8 cellular contexts compared by ENCODE assay signal in the genomic region with DNA sequence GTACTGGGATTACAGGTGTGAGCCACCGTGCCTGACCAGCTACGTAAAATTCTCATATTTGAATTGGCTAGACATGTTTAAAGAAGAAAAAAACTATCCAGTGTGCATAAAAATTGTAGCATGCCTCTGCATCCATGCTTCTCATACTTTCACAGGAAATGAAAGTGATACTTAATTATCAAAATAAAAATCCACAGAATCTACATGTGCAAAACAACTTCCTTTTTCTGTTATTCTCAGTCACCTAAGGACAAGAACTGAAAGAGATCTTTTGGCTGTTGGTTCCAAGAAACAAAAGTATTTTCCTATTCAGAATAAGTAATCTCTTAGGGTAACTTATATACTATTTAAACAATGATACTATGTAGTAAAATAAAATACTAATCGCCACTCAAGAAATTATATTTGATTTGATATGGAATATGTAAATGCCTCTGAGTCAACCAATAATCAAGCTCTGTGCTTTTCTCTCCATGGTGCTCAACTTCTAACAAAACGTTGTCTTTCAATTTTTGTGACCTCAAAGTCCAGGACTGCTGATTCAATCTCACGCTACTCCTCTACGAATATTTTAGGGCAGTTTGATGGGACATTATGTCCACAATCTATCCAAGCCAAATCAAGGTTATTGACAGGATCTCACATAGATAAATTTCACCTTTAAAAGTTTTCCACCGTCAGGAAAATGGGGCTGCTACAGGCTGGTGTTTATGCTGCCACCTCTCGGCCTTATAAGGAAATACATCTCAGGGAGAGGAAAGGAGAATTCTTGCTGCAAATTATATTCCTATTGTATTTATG.
DNase-seq lines count a peak whose midpoint lies in the region; ATAC-seq and TF ChIP-seq lines count a peak whose summit lies in the region.

No MANE protein-coding gene starts in this region.

- no peaks in the 10 kb centered on the region for H3K27me3 ChIP-seq in ACC112 (ENCODE audit: insufficient read depth, low read length)
- no peaks in the 10 kb centered on the region for H3K27me3 ChIP-seq in hepatocyte
- H3K27me3 ChIP-seq in testis = no peaks in the 10 kb centered on the region

- no peaks in the 10 kb centered on the region for H3K9me2 ChIP-seq in hepatocyte (replicated peaks; ENCODE audit: insufficient read depth)

- no peak for ATAC-seq in activated T-helper 17 cell treated with anti-CD3 and anti-CD28 coated beads, Interleukin-2, amount 50 U/mL, for 72 hours (replicated peaks)
- no peak for ATAC-seq in GM19035 (IDR thresholded peaks at IDR 0.05; ENCODE audit: unreplicated experiment)

- no peak for TF ChIP-seq POLR2A in testis (IDR thresholded peaks at IDR 0.05)

- H3K27me3 Mint-ChIP-seq in activated T-helper 17 cell treated with anti-CD3 and anti-CD28 coated beads, Interleukin-2, amount 50 U/mL, for 72 hours = peaks cover under 1% of the 10 kb centered on the region

- no peaks in the 10 kb centered on the region for H4K20me1 ChIP-seq in hepatocyte (ENCODE audit: insufficient read depth, poor library complexity, severe bottlenecking)

- no peaks in the 10 kb centered on the region for H3K36me3 ChIP-seq in ACC112 (ENCODE audit: insufficient read depth, low read length)
- H3K36me3 ChIP-seq in HEK293 (ENCODE audit: control insufficient read depth in 2 of 2, insufficient read depth in 1 of 2, low read length in 2 of 2) = no peaks in the 10 kb centered on the region
- no peaks in the 10 kb centered on the region for H3K36me3 ChIP-seq in hepatocyte (replicated peaks; ENCODE audit: insufficient read depth, low read depth)
- no peaks in the 10 kb centered on the region for H3K36me3 ChIP-seq in testis (ENCODE audit: low read depth, missing control alignments)

- H2AFZ ChIP-seq in ACC112 (ENCODE audit: low read length, unreplicated experiment) = peak overlapping the region; percentile 57
- H2AFZ ChIP-seq in hepatocyte = no peak overlapping the region

- H3K27ac ChIP-seq in ACC112 (ENCODE audit: low read depth, low read length) (no peak overlapping the region), HEK293 (ENCODE audit: extremely low read depth, low read depth, low read length) (no peak overlapping the region), hepatocyte (no peak overlapping the region), testis (no peak overlapping the region)

- CTCF ChIA-PET in HEK293 (lab: Yijun Ruan, JAX) = interaction anchor here (0.6 to 2.3 kb wide), 23 partner anchors 7 to 665 kb away, joined by 3 to 11 read pairs (median 4); no protein-coding TSS in a partner anchor

- H3K79me2 ChIP-seq in ACC112 (ENCODE audit: control insufficient read depth, insufficient read depth, low read length, unreplicated experiment) = no peaks in the 10 kb centered on the region
- no peaks in the 10 kb centered on the region for H3K79me2 ChIP-seq in hepatocyte

- H3K4me1 ChIP-seq in ACC112 (ENCODE audit: control insufficient read depth, insufficient read depth, low read length, unreplicated experiment) (no peaks in the 10 kb centered on the region), HEK293 (ENCODE audit: control insufficient read depth, insufficient read depth, low read length) (no peaks in the 10 kb centered on the region), hepatocyte (ENCODE audit: insufficient read depth) (no peaks in the 10 kb centered on the region), testis (no peaks in the 10 kb centered on the region)

- H3K4me3 Mint-ChIP-seq in activated T-helper 17 cell treated with anti-CD3 and anti-CD28 coated beads, Interleukin-2, amount 50 U/mL, for 72 hours = peak overlapping the region; percentile 57

- peak; percentile 42 for DNase-seq in Daoy (ENCODE audit: low read depth)
- peak; percentile 18 for DNase-seq in NCI-H2107 (lab: John Stamatoyannopoulos, UW)
- DNase-seq in hepatocyte (ENCODE audit: low spot score) = peak; percentile 42
- no peak for DNase-seq in testis

- 37% methylated on average over 8 of the region's 8 CpGs for WGBS in hepatocyte (ENCODE audit: low lambda C conversion rate, missing lambda C conversion rate)
- WGBS in testis, 2 donors = 36 to 40% methylated on average over 8 of the region's 8 CpGs

- H3K4me1 Mint-ChIP-seq in activated T-helper 17 cell treated with anti-CD3 and anti-CD28 coated beads, Interleukin-2, amount 50 U/mL, for 72 hours = peaks cover 5% of the 10 kb centered on the region

- no peaks in the 10 kb centered on the region for H3K36me3 Mint-ChIP-seq in activated T-helper 17 cell treated with anti-CD3 and anti-CD28 coated beads, Interleukin-2, amount 50 U/mL, for 72 hours (ENCODE audit: low read depth)

- H3K4me3 ChIP-seq in ACC112 (ENCODE audit: low read depth, low read length) = no peak overlapping the region
- H3K4me3 ChIP-seq in HEK293 (ENCODE audit: low read depth, low read length) = no peak overlapping the region
- H3K4me3 ChIP-seq in hepatocyte = no peak overlapping the region
- no peak overlapping the region for H3K4me3 ChIP-seq in testis

- POLR2A ChIA-PET in HEK293 (lab: Yijun Ruan, JAX) = no interaction called here

- TF ChIP-seq CTCF in HEK293 (tag by site-specific recombination; IDR thresholded peaks at IDR 0.05) = no peak
- peak; percentile 73 for TF ChIP-seq CTCF in hepatocyte (IDR thresholded peaks at IDR 0.05; ENCODE audit: poor library complexity)
- TF ChIP-seq CTCF in testis (IDR thresholded peaks at IDR 0.05) = peak; percentile 51 to 86 (median 76)

- H3K9me3 Mint-ChIP-seq in activated T-helper 17 cell treated with anti-CD3 and anti-CD28 coated beads, Interleukin-2, amount 50 U/mL, for 72 hours = no peaks in the 10 kb centered on the region

- H3K4me2 ChIP-seq in hepatocyte = no peak overlapping the region

- intact Hi-C loops in testis (cut with DNase I; ENCODE audit: low total_unique reads) = no loop called here

- peak overlapping the region; percentile 47 for H3K27ac Mint-ChIP-seq in activated T-helper 17 cell treated with anti-CD3 and anti-CD28 coated beads, Interleukin-2, amount 50 U/mL, for 72 hours

- no peaks in the 10 kb centered on the region for H3K9me3 ChIP-seq in HEK293 (ENCODE audit: control insufficient read depth, insufficient read depth, low read depth, low read length)
- H3K9me3 ChIP-seq in hepatocyte (ENCODE audit: low read depth) = no peaks in the 10 kb centered on the region
- H3K9me3 ChIP-seq in testis = no peaks in the 10 kb centered on the region

TF ChIP-seq in HEK293, 187 proteins besides CTCF, POLR2A, EP300 and RAD21:
- TF ChIP-seq ZNF660 (tag by site-specific recombination; IDR thresholded peaks at IDR 0.05) (peak; percentile 53; the same call in 1 of the 2 replicates), PBX3 (CRISPR knock-in tag; IDR thresholded peaks at IDR 0.05) (no peak), ZFP41 (tag by site-specific recombination; IDR thresholded peaks at IDR 0.05; ENCODE audit: borderline replicate concordance) (no peak), ZNF654 (tag by site-specific recombination; IDR thresholded peaks at IDR 0.05; ENCODE audit: low read depth) (peak; percentile 33), ZNF239 (tag by site-specific recombination; IDR thresholded peaks at IDR 0.05) (no peak), ZNF19 (tag by site-specific recombination; IDR thresholded peaks at IDR 0.05; ENCODE audit: low read depth) (no peak), ZNF184 (tag by site-specific recombination; IDR thresholded peaks at IDR 0.05) (peak; percentile 28; the same call in 1 of the 2 replicates), ZBTB17 (tag by site-specific recombination; IDR thresholded peaks at IDR 0.05) (no peak), SETDB1 (IDR thresholded peaks at IDR 0.05; ENCODE audit: insufficient read length, low read length) (no peak), ZNF335 (tag by site-specific recombination; conservative IDR thresholded peaks at IDR 0.05) (no peak), ZNF580 (tag by site-specific recombination; IDR thresholded peaks at IDR 0.05) (no peak), ZNF214 (tag by site-specific recombination; IDR thresholded peaks at IDR 0.05; ENCODE audit: borderline replicate concordance) (no peak), ZNF311 (tag by site-specific recombination; IDR thresholded peaks at IDR 0.05; ENCODE audit: borderline replicate concordance) (no peak), ZNF18 (tag by site-specific recombination; IDR thresholded peaks at IDR 0.05) (no peak), ZNF394 (tag by site-specific recombination; IDR thresholded peaks at IDR 0.05; ENCODE audit: borderline replicate concordance) (peak; percentile 34; the same call in 1 of the 2 replicates), ZNF2 (tag by site-specific recombination; IDR thresholded peaks at IDR 0.05) (no peak), ZNF658 (tag by site-specific recombination; IDR thresholded peaks at IDR 0.05) (no peak), ZNF138 (tag by site-specific recombination; IDR thresholded peaks at IDR 0.05; ENCODE audit: borderline replicate concordance) (no peak), KLF8 (tag by site-specific recombination; IDR thresholded peaks at IDR 0.05) (no peak), ZBTB21 (tag by site-specific recombination; IDR thresholded peaks at IDR 0.05) (no peak)
